ENCODE assay signal across 15 cellular contexts in the genomic region with DNA sequence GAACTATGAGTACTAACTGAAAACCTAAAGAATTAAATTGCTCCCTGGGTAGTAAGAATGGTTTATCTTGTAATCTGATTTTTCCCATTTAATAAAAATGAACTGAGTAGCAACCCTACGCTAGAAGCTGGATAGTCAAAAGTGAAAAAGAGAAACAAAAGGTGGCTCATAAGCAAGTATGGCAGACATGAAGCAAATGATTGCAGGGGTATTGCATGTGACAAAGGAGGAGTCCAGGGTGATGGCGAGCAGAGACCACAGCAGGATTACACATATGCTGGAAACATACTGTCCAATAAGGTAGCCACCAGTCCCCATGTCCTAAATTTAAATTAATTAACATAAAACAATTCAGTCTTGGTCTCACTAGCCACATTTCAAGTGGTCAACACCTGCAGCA.
DNase-seq lines count a peak whose midpoint lies in the region; ATAC-seq, FAIRE-seq and TF ChIP-seq lines count a peak whose summit lies in the region.
"Had no signal": no experiment of that assay in that cellular context is flagged by ENCODE, and none has a peak within 500 bp of the region (broad histone marks: within the 10 kb centered on the region; RNA-seq: fewer than 3 reads in every experiment).

No MANE protein-coding gene starts in this region.

- peaks cover 16% of the 10 kb centered on the region; the same call in 2 of the 3 replicates for H3K79me2 ChIP-seq in K562 (ENCODE audit: control insufficient read depth, insufficient read depth, low read length)

- no peaks in the 10 kb centered on the region for H3K9me1 ChIP-seq in K562 (ENCODE audit: control insufficient read depth, insufficient read depth, low read length)

- H3K18ac ChIP-seq in mesenchymal stem cell (ENCODE audit: low read depth in 1 of 2, low read length in 2 of 2), result no peak overlapping the region

- TF ChIP-seq RAD21 in K562 (CRISPR knock-in tag; conservative IDR thresholded peaks at IDR 0.05 in 1 of 2, IDR thresholded peaks at IDR 0.05 in 1 of 2), result no peak

- no peak for FAIRE-seq in K562 (lab: Jason Lieb, UNC)
- FAIRE-seq: A549, H1 had no signal

- no peak overlapping the region for H4K8ac ChIP-seq in mesenchymal stem cell (ENCODE audit: low read length)

- no peak for TF ChIP-seq CTCF in K562 (IDR thresholded peaks at IDR 0.05 in 2 of 3, conservative IDR thresholded peaks at IDR 0.05 in 1 of 3; ENCODE audit: insufficient read depth in 2 of 3, low read depth in 1 of 3, low read length in 3 of 3)

- H2AFZ ChIP-seq in K562 (ENCODE audit: low read depth, low read length) (no peak overlapping the region), mesenchymal stem cell (ENCODE audit: low read depth, low read length) (no peak overlapping the region)

- H3K27me3 ChIP-seq in K562 (ENCODE audit: control insufficient read depth in 2 of 2, insufficient read depth in 2 of 2, low read length in 2 of 2) (no peaks in the 10 kb centered on the region), mesenchymal stem cell (ENCODE audit: control insufficient read depth in 1 of 2, insufficient read depth in 1 of 2, low read length in 2 of 2) (no peaks in the 10 kb centered on the region), subcutaneous abdominal adipose tissue (ENCODE audit: control insufficient read depth in 5 of 5, insufficient read depth in 4 of 5, low read length in 5 of 5) (no peaks in the 10 kb centered on the region)
- H3K27me3 ChIP-seq: BLaER1 had no signal

- intact Hi-C loops in K562 (cut with micrococcal nuclease), result loop anchor here (10.0 kb wide), 1 partner anchor 601 kb away; no protein-coding TSS in a partner anchor

- no peak for TF ChIP-seq POLR2A in K562 (conservative IDR thresholded peaks at IDR 0.05)

- H3K9ac ChIP-seq in K562 (ENCODE audit: insufficient read depth in 1 of 2, low read depth in 2 of 2, low read length in 2 of 2) (no peak overlapping the region), mesenchymal stem cell (ENCODE audit: low read length) (peak overlapping the region; percentile 27), subcutaneous abdominal adipose tissue (ENCODE audit: low read length in 5 of 5) (no peak overlapping the region)
- H3K9ac ChIP-seq: BLaER1 had no signal

- no peaks in the 10 kb centered on the region for H3K9me3 ChIP-seq in K562 (replicated peaks; ENCODE audit: control insufficient read depth, insufficient read depth, low read depth, low read length)
- H3K9me3 ChIP-seq in mesenchymal stem cell (ENCODE audit: control insufficient read depth, low read length), result no peaks in the 10 kb centered on the region
- no peaks in the 10 kb centered on the region for H3K9me3 ChIP-seq in subcutaneous abdominal adipose tissue (ENCODE audit: control insufficient read depth in 5 of 5, low read length in 5 of 5)
- H3K9me3 ChIP-seq: A549, BLaER1 had no signal

- no peak overlapping the region for H2AK5ac ChIP-seq in mesenchymal stem cell (ENCODE audit: low read length, severe bottlenecking)

- BruUV-seq in K562 (replicated peaks; lab: Mats Ljungman, UMichigan), result no TSS peak

- CTCF ChIA-PET in K562 (lab: Yijun Ruan, JAX; ENCODE audit: low intra/inter-chr PET ratio), result no interaction called here

- H3K4me2 ChIP-seq in K562 (ENCODE audit: insufficient read depth, low read length) (no peak overlapping the region), mesenchymal stem cell (ENCODE audit: low read length, poor library complexity, severe bottlenecking) (no peak overlapping the region)
- H3K4me2 ChIP-seq: A549, BLaER1 had no signal

- H3K4me1 ChIP-seq in K562 (replicated peaks in 1 of 2; ENCODE audit: control insufficient read depth in 2 of 2, insufficient read depth in 2 of 2, low read length in 2 of 2) (no peaks in the 10 kb centered on the region), mesenchymal stem cell (ENCODE audit: control insufficient read depth, insufficient read depth, low read depth, low read length) (peaks cover 2% of the 10 kb centered on the region), subcutaneous abdominal adipose tissue (ENCODE audit: control insufficient read depth in 5 of 5, insufficient read depth in 5 of 5, low read length in 5 of 5) (peaks cover 0 to 23% (median 18%) of the 10 kb centered on the region in 5 donors)
- H3K4me1 ChIP-seq: A549 had no signal

- H3K23ac ChIP-seq in mesenchymal stem cell (ENCODE audit: low read length in 2 of 2), result no peak overlapping the region

- POLR2A ChIA-PET in K562 (lab: Yijun Ruan, JAX), result interaction anchor here (0.6 kb wide), 1 partner anchor 270 kb away, joined by 3 read pairs; no protein-coding TSS in a partner anchor

- in situ Hi-C loops in K562 (cut with MboI), result loop anchor here (25.0 kb wide), 1 partner anchor 694 kb away; no protein-coding TSS in a partner anchor

- H3K14ac ChIP-seq in mesenchymal stem cell (ENCODE audit: low read length in 2 of 2), result no peak overlapping the region

- H2BK15ac ChIP-seq in mesenchymal stem cell (ENCODE audit: low read depth, poor library complexity, severe bottlenecking), result no peak overlapping the region

- DNase-seq in NCI-H460 (ENCODE audit: extremely low read depth, low read depth) (peak; percentile 3), K562 (ENCODE audit: extremely low read depth in 1 of 4, low spot score in 3 of 4) (no peak), mesenchymal stem cell (no peak), NCI-H2029 treated with DMSO at 0.1 percent for 48 hours (lab: John Stamatoyannopoulos, UW) (no peak), superior temporal gyrus (ENCODE audit: extremely low spot score) (no peak)
- DNase-seq: CD4-positive, alpha-beta memory T cell; DMS153; DMS79 treated with DMSO at 0.1 percent for 48 hours; GF-D8; H9 had no signal

- peaks cover 24% of the 10 kb centered on the region for H3K79me1 ChIP-seq in mesenchymal stem cell (replicated peaks; ENCODE audit: low read length, poor library complexity, severe bottlenecking)

- no peak overlapping the region for H3K4ac ChIP-seq in mesenchymal stem cell (ENCODE audit: low read depth in 1 of 2, low read length in 2 of 2)

- no peak for TF ChIP-seq EP300 in K562 (IDR thresholded peaks at IDR 0.05; ENCODE audit: low read length)

- H2BK12ac ChIP-seq in mesenchymal stem cell (ENCODE audit: low read length in 2 of 2), result no peak overlapping the region

- H3K27ac ChIP-seq in K562 (ENCODE audit: extremely low read depth, low read depth, low read length), result no peak overlapping the region
- H3K27ac ChIP-seq in mesenchymal stem cell (ENCODE audit: low read length, poor library complexity, severe bottlenecking), result no peak overlapping the region
- peak overlapping the region; percentile 41 for H3K27ac ChIP-seq in subcutaneous abdominal adipose tissue (ENCODE audit: low read depth, low read length)
- H3K27ac ChIP-seq: A549, BLaER1 had no signal

- H2BK120ac ChIP-seq in mesenchymal stem cell (ENCODE audit: low read depth, low read length), result no peak overlapping the region

- no peak overlapping the region for H4K91ac ChIP-seq in mesenchymal stem cell (ENCODE audit: low read length)

- 87% methylated on average over 2 of the region's 2 CpGs for WGBS in K562 (ENCODE audit: insufficient coverage, low coverage, missing lambda C conversion rate)
- WGBS in mesenchymal stem cell, result 100% methylated on average over 2 of the region's 2 CpGs

- no peak for ATAC-seq in K562
- ATAC-seq in GM19467 (IDR thresholded peaks at IDR 0.05; ENCODE audit: unreplicated experiment), result no peak
- ATAC-seq: A549 had no signal

- H3K4me3 ChIP-seq in K562, result no peak overlapping the region
- no peak overlapping the region for H3K4me3 ChIP-seq in mesenchymal stem cell (ENCODE audit: insufficient read depth in 1 of 2, low read depth in 1 of 2, low read length in 2 of 2)
- peak overlapping the region in 1 of 5 donors; percentile 11 for H3K4me3 ChIP-seq in subcutaneous abdominal adipose tissue (ENCODE audit: low read depth in 1 of 5, low read length in 5 of 5)
- H3K4me3 ChIP-seq: A549, BLaER1 had no signal

- H2BK5ac ChIP-seq in mesenchymal stem cell (ENCODE audit: low read depth, low read length, poor library complexity, severe bottlenecking), result no peak overlapping the region

- H3K36me3 ChIP-seq in K562 (ENCODE audit: control insufficient read depth, insufficient read depth, low read length) (peaks cover 82% of the 10 kb centered on the region), mesenchymal stem cell (ENCODE audit: control insufficient read depth in 1 of 2, insufficient read depth in 2 of 2, low read depth in 1 of 2, low read length in 2 of 2) (peaks cover 28 to 88% of the 10 kb centered on the region in 2 experiments), subcutaneous abdominal adipose tissue (ENCODE audit: control insufficient read depth in 5 of 5, insufficient read depth in 5 of 5, low read length in 5 of 5) (peaks cover 28 to 64% (median 45%) of the 10 kb centered on the region in 5 donors)

- H4K20me1 ChIP-seq in K562 (replicated peaks; ENCODE audit: control insufficient read depth, insufficient read depth, low read length), result peaks cover 14% of the 10 kb centered on the region; the same call in 1 of the 2 replicates

TF ChIP-seq in K562, 482 proteins besides CTCF, POLR2A, EP300 and RAD21:
- TF ChIP-seq CEBPG (CRISPR knock-in tag; IDR thresholded peaks at IDR 0.05) (peak; percentile 57; the same call in 1 of the 2 replicates), CEBPG (tag; conservative IDR thresholded peaks at IDR 0.05 in 1 of 2, IDR thresholded peaks at IDR 0.05 in 1 of 2) (peak in 1 of 2 experiments; percentile 75; a peak in 2 of 4 replicates), TCFL5 (CRISPR knock-in tag; conservative IDR thresholded peaks at IDR 0.05) (no peak), NFE2L1 (tag; IDR thresholded peaks at IDR 0.05; ENCODE audit: borderline replicate concordance, low read depth) (no peak)
- TF ChIP-seq, protein P1, sequence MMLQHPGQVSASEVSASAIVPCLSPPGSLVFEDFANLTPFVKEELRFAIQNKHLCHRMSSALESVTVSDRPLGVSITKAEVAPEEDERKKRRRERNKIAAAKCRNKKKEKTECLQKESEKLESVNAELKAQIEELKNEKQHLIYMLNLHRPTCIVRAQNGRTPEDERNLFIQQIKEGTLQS (IDR thresholded peaks at IDR 0.05), result no peak
- TF ChIP-seq, protein P1 (CRISPR knock-in tag; conservative IDR thresholded peaks at IDR 0.05), result no peak
